ENCODE assay signal across 14 cellular contexts in the genomic region with DNA sequence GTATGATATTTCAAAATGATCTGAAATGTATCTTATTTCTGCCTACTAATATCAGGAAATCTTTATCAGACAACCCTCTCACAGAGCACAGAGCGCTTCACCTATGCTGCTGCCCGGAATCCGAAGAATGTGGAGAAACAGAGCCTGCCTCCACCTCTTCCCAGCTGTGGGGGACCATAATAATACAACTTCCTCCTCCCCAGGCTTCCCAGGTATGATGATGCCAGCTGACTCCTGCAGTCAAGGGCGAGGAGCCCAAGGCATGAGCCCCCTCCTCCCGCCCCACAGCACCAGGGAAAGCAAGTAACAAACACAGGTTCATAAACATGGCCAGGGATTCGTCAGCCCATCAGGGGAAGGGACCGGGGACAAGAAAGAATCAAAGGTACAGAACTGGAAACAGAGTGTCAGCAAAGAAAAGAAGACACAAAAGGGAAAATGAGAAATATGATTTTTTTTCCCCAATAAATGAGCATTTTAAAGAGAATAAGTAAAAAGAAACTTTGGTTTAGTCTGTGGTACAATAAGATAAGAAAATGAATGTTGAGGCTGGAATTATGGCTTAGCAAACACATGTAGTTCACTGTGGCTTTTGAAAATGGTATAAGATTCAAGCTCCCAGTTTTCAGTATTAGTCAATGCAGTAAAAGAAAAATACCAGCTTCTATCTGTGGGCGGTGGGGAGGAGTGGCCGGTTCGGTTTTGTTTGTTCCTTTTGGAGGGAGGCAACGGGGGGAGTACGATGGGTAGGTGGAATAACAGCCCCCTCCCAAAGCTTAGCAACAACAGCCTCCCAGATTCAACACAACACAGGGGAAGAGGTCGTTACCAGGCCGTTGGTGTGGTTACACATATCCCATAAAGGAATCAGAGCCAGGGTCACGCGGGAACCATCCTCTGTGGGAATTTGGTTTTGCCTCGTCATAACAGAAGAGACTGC.
DNase-seq lines count a peak whose midpoint lies in the region; ATAC-seq and TF ChIP-seq lines count a peak whose summit lies in the region.
"Had no signal": no experiment of that assay in that cellular context is flagged by ENCODE, and none has a peak within 500 bp of the region (broad histone marks: within the 10 kb centered on the region; RNA-seq: fewer than 3 reads in every experiment).

No MANE protein-coding gene starts in this region.

- peaks cover 41% of the 10 kb centered on the region for H3K4me1 Mint-ChIP-seq in type B pancreatic cell (ENCODE audit: unreplicated experiment)
- H3K4me1 Mint-ChIP-seq in naive thymus-derived CD4-positive, alpha-beta T cell: peaks cover 0 to 17% (median 6%) of the 10 kb centered on the region in 7 donors

- H3K27ac ChIP-seq in cardiac muscle cell: no peak overlapping the region
- H3K27ac ChIP-seq in heart left ventricle: no peak overlapping the region
- H3K27ac ChIP-seq in naive thymus-derived CD4-positive, alpha-beta T cell (ENCODE audit: low read depth, low read length): no peak overlapping the region
- H3K27ac ChIP-seq: prostate gland had no signal

- H3K27me3 Mint-ChIP-seq in type B pancreatic cell: no peaks in the 10 kb centered on the region
- no peaks in the 10 kb centered on the region for H3K27me3 Mint-ChIP-seq in naive thymus-derived CD4-positive, alpha-beta T cell

- H3K36me3 Mint-ChIP-seq in type B pancreatic cell: no peaks in the 10 kb centered on the region
- peaks cover 6 to 39% (median 23%) of the 10 kb centered on the region in 5 donors for H3K36me3 Mint-ChIP-seq in naive thymus-derived CD4-positive, alpha-beta T cell

- no peak for TF ChIP-seq CTCF in cardiac muscle cell (IDR thresholded peaks at IDR 0.05; ENCODE audit: low read depth, low read length)
- no peak for TF ChIP-seq CTCF in heart left ventricle (IDR thresholded peaks at IDR 0.05)
- no peak for TF ChIP-seq CTCF in astrocyte of the cerebellum (IDR thresholded peaks at IDR 0.05; ENCODE audit: low read depth, low read length, missing control alignments)
- TF ChIP-seq CTCF in kidney epithelial cell (IDR thresholded peaks at IDR 0.05; ENCODE audit: insufficient read depth, low read length, poor library complexity, severe bottlenecking): no peak
- TF ChIP-seq CTCF in type B pancreatic cell (conservative IDR thresholded peaks at IDR 0.05): no peak

- POLR2A ChIA-PET in naive thymus-derived CD4-positive, alpha-beta T cell (lab: Charles Lee): no interaction called here

- H3K9me3 ChIP-seq in cardiac muscle cell (ENCODE audit: low read depth): no peaks in the 10 kb centered on the region
- H3K9me3 ChIP-seq in heart left ventricle: no peaks in the 10 kb centered on the region
- no peaks in the 10 kb centered on the region for H3K9me3 ChIP-seq in naive thymus-derived CD4-positive, alpha-beta T cell (ENCODE audit: control insufficient read depth in 2 of 3, low read length in 3 of 3)
- H3K9me3 ChIP-seq: prostate gland had no signal

- intact Hi-C loops in heart left ventricle (cut with DNase I): loop anchor here in 1 of 10 donors (10.0 kb wide), 1 partner anchor 88 kb away; no protein-coding TSS in a partner anchor
- intact Hi-C loops in naive thymus-derived CD4-positive, alpha-beta T cell (cut with micrococcal nuclease): no loop called here

- in situ Hi-C loops in astrocyte of the cerebellum (cut with HindIII; ENCODE audit: low sequenced_read_pairs): no loop called here

- peak overlapping the region; percentile 7 for H3K4me3 Mint-ChIP-seq in type B pancreatic cell
- no peak overlapping the region for H3K4me3 Mint-ChIP-seq in naive thymus-derived CD4-positive, alpha-beta T cell
- H3K4me3 Mint-ChIP-seq: HFFc6 had no signal

- peak overlapping the region; percentile 67 for H3K27ac Mint-ChIP-seq in type B pancreatic cell
- H3K27ac Mint-ChIP-seq in naive thymus-derived CD4-positive, alpha-beta T cell: peak overlapping the region in 3 of 9 donors; percentile 26 to 51 (median 40)
- H3K27ac Mint-ChIP-seq: HFFc6 had no signal

- no peaks in the 10 kb centered on the region for H3K9me3 Mint-ChIP-seq in type B pancreatic cell
- no peaks in the 10 kb centered on the region for H3K9me3 Mint-ChIP-seq in naive thymus-derived CD4-positive, alpha-beta T cell
- H3K9me3 Mint-ChIP-seq: HFFc6 had no signal

- H3K27me3 ChIP-seq in cardiac muscle cell (no peaks in the 10 kb centered on the region), heart left ventricle (no peaks in the 10 kb centered on the region), kidney epithelial cell (ENCODE audit: control insufficient read depth, insufficient read depth, low read length) (no peaks in the 10 kb centered on the region)
- H3K27me3 ChIP-seq in naive thymus-derived CD4-positive, alpha-beta T cell (ENCODE audit: control insufficient read depth in 2 of 2, insufficient read depth in 2 of 2, low read length in 2 of 2): no peaks in the 10 kb centered on the region

- no peak for TF ChIP-seq POLR2A in heart left ventricle (IDR thresholded peaks at IDR 0.05)

- DNase-seq in cardiac muscle cell (ENCODE audit: low read depth in 1 of 2, low spot score in 1 of 2) (peak; percentile 7 to 18), heart left ventricle (no peak), astrocyte of the cerebellum (ENCODE audit: low read depth) (peak; percentile 49), kidney epithelial cell (ENCODE audit: low read depth) (peak; percentile 19), type B pancreatic cell (ENCODE audit: extremely low spot score, unreplicated experiment) (no peak), EL (no peak), epidermal melanocyte (ENCODE audit: insufficient read length, low spot score) (no peak)
- no peak for DNase-seq in naive thymus-derived CD4-positive, alpha-beta T cell
- DNase-seq: activated CD4-positive, CD25-positive, alpha-beta regulatory T cell; GF-D8; HFFc6; NCI-H510A treated with DMSO at 0.1 percent for 48 hours; SIG-M5 had no signal

- H3K36me3 ChIP-seq in cardiac muscle cell: no peaks in the 10 kb centered on the region
- peaks cover 0 to 76% (median 54%) of the 10 kb centered on the region in 9 donors for H3K36me3 ChIP-seq in heart left ventricle
- no peaks in the 10 kb centered on the region for H3K36me3 ChIP-seq in kidney epithelial cell (ENCODE audit: control insufficient read depth, insufficient read depth, low read length)
- H3K36me3 ChIP-seq in naive thymus-derived CD4-positive, alpha-beta T cell (ENCODE audit: control insufficient read depth in 2 of 3, insufficient read depth in 3 of 3, low read length in 3 of 3): peaks cover 5 to 27% (median 8%) of the 10 kb centered on the region in 3 experiments
- H3K36me3 ChIP-seq: prostate gland had no signal

- H3K4me3 ChIP-seq in cardiac muscle cell (no peak overlapping the region), heart left ventricle (no peak overlapping the region), astrocyte of the cerebellum (ENCODE audit: low read depth, low read length) (no peak overlapping the region), kidney epithelial cell (ENCODE audit: low read depth, low read length) (no peak overlapping the region)
- no peak overlapping the region for H3K4me3 ChIP-seq in naive thymus-derived CD4-positive, alpha-beta T cell (ENCODE audit: low read length)
- H3K4me3 ChIP-seq: prostate gland had no signal

- 83 to 89% (median 86%) methylated on average over 17 of the region's 17 CpGs for WGBS in heart left ventricle, 4 donors

- H3K4me1 ChIP-seq in cardiac muscle cell (ENCODE audit: low read depth): peaks cover 12% of the 10 kb centered on the region
- peaks cover 0 to 5% (median 0%) of the 10 kb centered on the region in 12 donors for H3K4me1 ChIP-seq in heart left ventricle
- peaks cover 0 to 4% of the 10 kb centered on the region in 2 donors for H3K4me1 ChIP-seq in naive thymus-derived CD4-positive, alpha-beta T cell (ENCODE audit: control insufficient read depth in 2 of 2, insufficient read depth in 2 of 2, low read length in 2 of 2)
- H3K4me1 ChIP-seq: prostate gland had no signal

- CTCF ChIA-PET in naive thymus-derived CD4-positive, alpha-beta T cell (lab: Charles Lee): no interaction called here

- no peak for ATAC-seq in heart left ventricle
- no peak for ATAC-seq in naive thymus-derived CD4-positive, alpha-beta T cell

Comparison
In these comparisons a context has a peak if more than half of its experiments do, and no peak if none do; other contexts are left out.
1. DNase-seq: peak in cardiac muscle cell (2 of 2), astrocyte of the cerebellum (single experiment) and kidney epithelial cell (single experiment); none in heart left ventricle (0 of 5), type B pancreatic cell (single experiment), EL (single experiment), naive thymus-derived CD4-positive, alpha-beta T cell (0 of 9) and epidermal melanocyte (single experiment).